ENCODE assay signal across 9 cellular contexts in genomic region chr5:37717613-37718431, GRCh38.
DNase-seq lines count a peak whose midpoint lies in the region; FAIRE-seq and TF ChIP-seq lines count a peak whose summit lies in the region.
"Had no signal": no experiment of that assay in that cellular context is flagged by ENCODE, and none has a peak within 500 bp of the region (broad histone marks: within the 10 kb centered on the region; RNA-seq: fewer than 3 reads in every experiment).

No MANE protein-coding gene starts in this region.

- peaks cover 19 to 29% (median 21%) of the 10 kb centered on the region in 4 donors for H3K4me1 Mint-ChIP-seq in CD4-positive, alpha-beta memory T cell

- FAIRE-seq in endometrium (lab: Jason Lieb, UNC), result peak; percentile 33

- peak overlapping the region; percentile 60 for H3K27ac ChIP-seq in rectal smooth muscle tissue (ENCODE audit: low read depth, low read length)
- H3K27ac ChIP-seq in CD4-positive, alpha-beta memory T cell (ENCODE audit: low read depth, low read length), result no peak overlapping the region
- H3K27ac ChIP-seq: dorsolateral prefrontal cortex had no signal

- no peak overlapping the region for H3K27ac Mint-ChIP-seq in CD4-positive, alpha-beta memory T cell

- H3K4me3 ChIP-seq in rectal smooth muscle tissue (ENCODE audit: low read length), result no peak overlapping the region
- no peak overlapping the region for H3K4me3 ChIP-seq in CD4-positive, alpha-beta memory T cell (ENCODE audit: low read length in 2 of 2)
- H3K4me3 ChIP-seq: dorsolateral prefrontal cortex had no signal

- POLR2A ChIA-PET in HEK293T (lab: Yijun Ruan, JAX), result no interaction called here
- POLR2A ChIA-PET in CD4-positive, alpha-beta memory T cell (lab: Charles Lee; ENCODE audit: partially characterized antibody), result no interaction called here

- no peaks in the 10 kb centered on the region for H3K36me3 ChIP-seq in rectal smooth muscle tissue (ENCODE audit: control insufficient read depth, insufficient read depth, low read length)
- no peaks in the 10 kb centered on the region for H3K36me3 ChIP-seq in CD4-positive, alpha-beta memory T cell (ENCODE audit: insufficient read depth, low read length)

- peaks cover 22 to 43% of the 10 kb centered on the region in 2 donors for H3K36me3 Mint-ChIP-seq in CD4-positive, alpha-beta memory T cell

- intact Hi-C loops in CD4-positive, alpha-beta memory T cell (cut with micrococcal nuclease), result no loop called here

- DNase-seq in HEK293T (ENCODE audit: extremely low spot score) (peak; percentile 76), NCI-H526 (lab: John Stamatoyannopoulos, UW) (peak; percentile 86 to 92), foreskin melanocyte (no peak), epidermal melanocyte (ENCODE audit: insufficient read length, low spot score) (no peak), GDM1 (lab: John Stamatoyannopoulos, UW) (no peak)
- DNase-seq in CD4-positive, alpha-beta memory T cell, result no peak

- no peaks in the 10 kb centered on the region for H3K9me3 ChIP-seq in CD4-positive, alpha-beta memory T cell (ENCODE audit: control insufficient read depth in 1 of 2, low read length in 2 of 2)

- H3K9ac ChIP-seq in rectal smooth muscle tissue (ENCODE audit: low read length), result no peak overlapping the region

- H3K4me1 ChIP-seq in rectal smooth muscle tissue (ENCODE audit: control insufficient read depth, insufficient read depth, low read length), result peaks cover 17% of the 10 kb centered on the region
- peaks cover 17% of the 10 kb centered on the region for H3K4me1 ChIP-seq in CD4-positive, alpha-beta memory T cell (ENCODE audit: insufficient read depth, low read length)

- no peaks in the 10 kb centered on the region for H3K27me3 ChIP-seq in rectal smooth muscle tissue (ENCODE audit: control insufficient read depth, insufficient read depth, low read length)
- H3K27me3 ChIP-seq in CD4-positive, alpha-beta memory T cell (ENCODE audit: insufficient read depth, low read length), result no peaks in the 10 kb centered on the region
- H3K27me3 ChIP-seq: dorsolateral prefrontal cortex had no signal

- no peaks in the 10 kb centered on the region for H3K9me3 Mint-ChIP-seq in CD4-positive, alpha-beta memory T cell

- CTCF ChIA-PET in HEK293T (lab: Yijun Ruan, JAX), result interaction anchor here (0.6 kb wide), 2 partner anchors 22 to 539 kb away, joined by 3 to 4 read pairs; no protein-coding TSS in a partner anchor
- CTCF ChIA-PET in CD4-positive, alpha-beta memory T cell (lab: Charles Lee; ENCODE audit: partially characterized antibody), result no interaction called here

- H3K4me3 Mint-ChIP-seq in CD4-positive, alpha-beta memory T cell, result no peak overlapping the region

- no peaks in the 10 kb centered on the region for H3K27me3 Mint-ChIP-seq in CD4-positive, alpha-beta memory T cell

TF ChIP-seq in HEK293T, 16 proteins besides CTCF, POLR2A, EP300 and RAD21:
- TF ChIP-seq, protein P1, sequence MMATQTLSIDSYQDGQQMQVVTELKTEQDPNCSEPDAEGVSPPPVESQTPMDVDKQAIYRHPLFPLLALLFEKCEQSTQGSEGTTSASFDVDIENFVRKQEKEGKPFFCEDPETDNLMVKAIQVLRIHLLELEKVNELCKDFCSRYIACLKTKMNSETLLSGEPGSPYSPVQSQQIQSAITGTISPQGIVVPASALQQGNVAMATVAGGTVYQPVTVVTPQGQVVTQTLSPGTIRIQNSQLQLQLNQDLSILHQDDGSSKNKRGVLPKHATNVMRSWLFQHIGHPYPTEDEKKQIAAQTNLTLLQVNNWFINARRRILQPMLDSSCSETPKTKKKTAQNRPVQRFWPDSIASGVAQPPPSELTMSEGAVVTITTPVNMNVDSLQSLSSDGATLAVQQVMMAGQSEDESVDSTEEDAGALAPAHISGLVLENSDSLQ (IDR thresholded peaks at IDR 0.05), result peak; percentile 54
- TF ChIP-seq ZNF384 (IDR thresholded peaks at IDR 0.05), result no peak

Comparison
In these comparisons a context has a peak if more than half of its experiments do, and no peak if none do; other contexts are left out.
1. DNase-seq: peak in HEK293T (single experiment) and NCI-H526 (2 of 2); none in foreskin melanocyte (single experiment), epidermal melanocyte (single experiment), CD4-positive, alpha-beta memory T cell (0 of 5) and GDM1 (single experiment).